25 cellular contexts compared by ENCODE assay signal in genomic region chr1:115908565-115909334, GRCh38.
DNase-seq lines count a peak whose midpoint lies in the region; TF ChIP-seq lines count a peak whose summit lies in the region.
"Had no signal": no experiment of that assay in that cellular context is flagged by ENCODE, and none has a peak within 500 bp of the region (broad histone marks: within the 10 kb centered on the region; RNA-seq: fewer than 3 reads in every experiment).

No MANE protein-coding gene starts in this region.

- no peaks in the 10 kb centered on the region for H3K36me3 ChIP-seq in ovary
- H3K36me3 ChIP-seq: ascending aorta, left ventricle myocardium inferior, upper lobe of left lung had no signal

- no peak for TF ChIP-seq EP300 in ovary (IDR thresholded peaks at IDR 0.05)

- peak; percentile 49 for DNase-seq in COLO829 (ENCODE audit: low spot score)
- peak in 25 of 42 donors; percentile 14 to 66 (median 39) for DNase-seq in head of caudate nucleus
- DNase-seq in putamen (ENCODE audit: low spot score), result peak; percentile 52
- DNase-seq in RPMI8226, result no peak
- DNase-seq in UCSD-AML1 (lab: John Stamatoyannopoulos, UW; ENCODE audit: unreplicated experiment), result no peak
- no peak for DNase-seq in ovary
- no peak for DNase-seq in dedifferentiated amniotic fluid mesenchymal stem cell (ENCODE audit: extremely low spot score)
- DNase-seq: activated CD4-positive, alpha-beta T cell treated with anti-CD3 and anti-CD28 coated beads, Interleukin-2, amount 10 ng/mL, durations not matched to agents 7 days and 5 days; CD8-positive, alpha-beta memory T cell; DMS153; erythroblast; foreskin fibroblast; GDM1; immature natural killer cell; KBM-7; left ventricle myocardium inferior; NCI-H446; stimulated activated CD4-positive, alpha-beta T cell treated with anti-CD3 and anti-CD28 coated beads, Interleukin-15, amount 100 ng/mL, for 24 hours; upper lobe of left lung had no signal

- H3K4me3 ChIP-seq in ovary, result no peak overlapping the region
- H3K4me3 ChIP-seq: A549, ascending aorta, hepatocyte, left ventricle myocardium inferior, upper lobe of left lung had no signal

- no peaks in the 10 kb centered on the region for H3K27me3 ChIP-seq in ovary
- H3K27me3 ChIP-seq: ascending aorta, hepatocyte, upper lobe of left lung had no signal

- H3K9me3 ChIP-seq in ovary, result no peaks in the 10 kb centered on the region
- H3K9me3 ChIP-seq: A549, ascending aorta, left ventricle myocardium inferior, upper lobe of left lung had no signal

- TF ChIP-seq CTCF in ovary (IDR thresholded peaks at IDR 0.05), result no peak

- no peaks in the 10 kb centered on the region for H3K4me1 ChIP-seq in ovary (ENCODE audit: insufficient read depth)
- H3K4me1 ChIP-seq: A549, ascending aorta, left ventricle myocardium inferior, parathyroid adenoma, upper lobe of left lung had no signal

- intact Hi-C loops in head of caudate nucleus (cut with DNase I), result no loop called here
- intact Hi-C loops in ovary (cut with DNase I), result no loop called here

- TF ChIP-seq POLR2A in ovary (IDR thresholded peaks at IDR 0.05), result no peak

- 55 to 71% (median 58%) methylated on average over 8 of the region's 8 CpGs for WGBS in ovary, 3 donors

- H3K27ac ChIP-seq in angular gyrus (ENCODE audit: low read depth, low read length), result peak overlapping the region; percentile 61
- no peak overlapping the region for H3K27ac ChIP-seq in ovary
- H3K27ac ChIP-seq: A549, ascending aorta, hepatocyte, left ventricle myocardium inferior, parathyroid adenoma, upper lobe of left lung, VCaP had no signal

Comparison
In these comparisons a context has a peak if more than half of its experiments do, and no peak if none do; other contexts are left out.
1. DNase-seq: peak in COLO829 (single experiment), head of caudate nucleus (25 of 42) and putamen (single experiment); none in RPMI8226 (single experiment), UCSD-AML1 (single experiment), ovary (0 of 5) and dedifferentiated amniotic fluid mesenchymal stem cell (single experiment).